In the genomic region with DNA sequence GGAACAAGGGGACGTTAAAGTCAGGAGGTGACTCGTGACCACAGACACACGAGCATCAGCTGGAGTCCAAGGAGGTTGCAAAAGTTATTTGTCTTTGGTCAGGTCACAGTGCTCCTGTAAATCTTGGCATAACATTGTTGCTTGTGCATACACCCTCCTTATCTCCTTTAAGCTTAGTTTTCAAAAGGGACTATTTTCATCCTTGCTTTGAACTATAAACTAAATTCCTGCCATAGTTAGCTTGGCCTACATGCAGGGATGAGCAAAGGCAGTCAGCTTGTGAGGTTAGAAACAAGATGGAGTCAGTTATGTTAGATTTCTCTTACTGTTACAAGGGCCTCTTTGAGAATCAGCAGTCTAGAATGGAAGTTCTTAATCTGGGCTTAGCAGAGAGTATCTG, we compare ENCODE assay signal across 1 cellular context.
TF ChIP-seq lines count a peak whose summit lies in the region.

No MANE protein-coding gene starts in this region.

TF ChIP-seq in K562, 482 proteins besides CTCF, POLR2A, EP300 and RAD21 (continued from another document):
- TF ChIP-seq, protein P1, sequence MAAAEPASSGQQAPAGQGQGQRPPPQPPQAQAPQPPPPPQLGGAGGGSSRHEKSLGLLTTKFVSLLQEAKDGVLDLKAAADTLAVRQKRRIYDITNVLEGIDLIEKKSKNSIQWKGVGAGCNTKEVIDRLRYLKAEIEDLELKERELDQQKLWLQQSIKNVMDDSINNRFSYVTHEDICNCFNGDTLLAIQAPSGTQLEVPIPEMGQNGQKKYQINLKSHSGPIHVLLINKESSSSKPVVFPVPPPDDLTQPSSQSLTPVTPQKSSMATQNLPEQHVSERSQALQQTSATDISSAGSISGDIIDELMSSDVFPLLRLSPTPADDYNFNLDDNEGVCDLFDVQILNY (CRISPR knock-in tag; IDR thresholded peaks at IDR 0.05), result no peak
- no peak for TF ChIP-seq ESRRA (IDR thresholded peaks at IDR 0.05; ENCODE audit: borderline replicate concordance, low read depth)
- TF ChIP-seq ZBTB17 (CRISPR knock-in tag; IDR thresholded peaks at IDR 0.05), result 0 out of 2 replicates have a peak, but pooled peaks have one; percentile 46
- TF ChIP-seq, protein P2, sequence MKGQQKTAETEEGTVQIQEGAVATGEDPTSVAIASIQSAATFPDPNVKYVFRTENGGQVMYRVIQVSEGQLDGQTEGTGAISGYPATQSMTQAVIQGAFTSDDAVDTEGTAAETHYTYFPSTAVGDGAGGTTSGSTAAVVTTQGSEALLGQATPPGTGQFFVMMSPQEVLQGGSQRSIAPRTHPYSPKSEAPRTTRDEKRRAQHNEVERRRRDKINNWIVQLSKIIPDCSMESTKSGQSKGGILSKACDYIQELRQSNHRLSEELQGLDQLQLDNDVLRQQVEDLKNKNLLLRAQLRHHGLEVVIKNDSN (CRISPR knock-in tag; IDR thresholded peaks at IDR 0.05), result no peak
- TF ChIP-seq, protein P3, sequence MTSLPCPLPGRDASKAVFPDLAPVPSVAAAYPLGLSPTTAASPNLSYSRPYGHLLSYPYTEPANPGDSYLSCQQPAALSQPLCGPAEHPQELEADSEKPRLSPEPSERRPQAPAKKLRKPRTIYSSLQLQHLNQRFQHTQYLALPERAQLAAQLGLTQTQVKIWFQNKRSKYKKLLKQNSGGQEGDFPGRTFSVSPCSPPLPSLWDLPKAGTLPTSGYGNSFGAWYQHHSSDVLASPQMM (CRISPR knock-in tag; IDR thresholded peaks at IDR 0.05), result no peak
- TF ChIP-seq, protein P4, sequence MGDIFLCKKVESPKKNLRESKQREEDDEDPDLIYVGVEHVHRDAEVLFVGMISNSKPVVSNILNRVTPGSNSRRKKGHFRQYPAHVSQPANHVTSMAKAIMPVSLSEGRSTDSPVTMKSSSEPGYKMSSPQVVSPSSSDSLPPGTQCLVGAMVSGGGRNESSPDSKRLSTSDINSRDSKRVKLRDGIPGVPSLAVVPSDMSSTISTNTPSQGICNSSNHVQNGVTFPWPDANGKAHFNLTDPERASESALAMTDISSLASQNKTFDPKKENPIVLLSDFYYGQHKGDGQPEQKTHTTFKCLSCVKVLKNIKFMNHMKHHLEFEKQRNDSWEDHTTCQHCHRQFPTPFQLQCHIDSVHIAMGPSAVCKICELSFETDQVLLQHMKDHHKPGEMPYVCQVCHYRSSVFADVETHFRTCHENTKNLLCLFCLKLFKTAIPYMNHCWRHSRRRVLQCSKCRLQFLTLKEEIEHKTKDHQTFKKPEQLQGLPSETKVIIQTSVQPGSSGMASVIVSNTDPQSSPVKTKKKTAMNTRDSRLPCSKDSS (IDR thresholded peaks at IDR 0.05; ENCODE audit: low read depth, partially characterized antibody), result no peak
- TF ChIP-seq, protein P5, sequence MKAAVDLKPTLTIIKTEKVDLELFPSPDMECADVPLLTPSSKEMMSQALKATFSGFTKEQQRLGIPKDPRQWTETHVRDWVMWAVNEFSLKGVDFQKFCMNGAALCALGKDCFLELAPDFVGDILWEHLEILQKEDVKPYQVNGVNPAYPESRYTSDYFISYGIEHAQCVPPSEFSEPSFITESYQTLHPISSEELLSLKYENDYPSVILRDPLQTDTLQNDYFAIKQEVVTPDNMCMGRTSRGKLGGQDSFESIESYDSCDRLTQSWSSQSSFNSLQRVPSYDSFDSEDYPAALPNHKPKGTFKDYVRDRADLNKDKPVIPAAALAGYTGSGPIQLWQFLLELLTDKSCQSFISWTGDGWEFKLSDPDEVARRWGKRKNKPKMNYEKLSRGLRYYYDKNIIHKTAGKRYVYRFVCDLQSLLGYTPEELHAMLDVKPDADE (conservative IDR thresholded peaks at IDR 0.05; ENCODE audit: control insufficient read depth, low read depth, low read length), result no peak
- no peak for TF ChIP-seq MYC (IDR thresholded peaks at IDR 0.05; ENCODE audit: low read depth, low read length)
- no peak for TF ChIP-seq MYC (CRISPR knock-in tag; IDR thresholded peaks at IDR 0.05; ENCODE audit: borderline replicate concordance, low read depth)
- no peak for TF ChIP-seq FOSL1 (tag; conservative IDR thresholded peaks at IDR 0.05)
- no peak for TF ChIP-seq RBM14 (IDR thresholded peaks at IDR 0.05; ENCODE audit: borderline replicate concordance, insufficient read depth, low read depth, low read length)
- TF ChIP-seq NR4A1 (CRISPR knock-in tag; IDR thresholded peaks at IDR 0.05), result no peak
- peak; percentile 84 for TF ChIP-seq NR4A1 (tag; IDR thresholded peaks at IDR 0.05)
- TF ChIP-seq MECOM (CRISPR knock-in tag; IDR thresholded peaks at IDR 0.05), result peak; percentile 59; the same call in 1 of the 2 replicates
- TF ChIP-seq ESRRB (CRISPR knock-in tag; IDR thresholded peaks at IDR 0.05; ENCODE audit: borderline replicate concordance), result no peak
- no peak for TF ChIP-seq BCL6 (CRISPR knock-in tag; IDR thresholded peaks at IDR 0.05)
- TF ChIP-seq ZNF41 (CRISPR knock-in tag; conservative IDR thresholded peaks at IDR 0.05), result peak; percentile 67; the same call in 1 of the 2 replicates
- TF ChIP-seq ZNF75A (CRISPR knock-in tag; IDR thresholded peaks at IDR 0.05), result no peak
- no peak for TF ChIP-seq TAF1 (IDR thresholded peaks at IDR 0.05; ENCODE audit: control insufficient read depth, extremely low read depth, insufficient read depth, low read length, severe bottlenecking)
- TF ChIP-seq PHTF2 (CRISPR knock-in tag; IDR thresholded peaks at IDR 0.05), result no peak
- TF ChIP-seq, protein P6, sequence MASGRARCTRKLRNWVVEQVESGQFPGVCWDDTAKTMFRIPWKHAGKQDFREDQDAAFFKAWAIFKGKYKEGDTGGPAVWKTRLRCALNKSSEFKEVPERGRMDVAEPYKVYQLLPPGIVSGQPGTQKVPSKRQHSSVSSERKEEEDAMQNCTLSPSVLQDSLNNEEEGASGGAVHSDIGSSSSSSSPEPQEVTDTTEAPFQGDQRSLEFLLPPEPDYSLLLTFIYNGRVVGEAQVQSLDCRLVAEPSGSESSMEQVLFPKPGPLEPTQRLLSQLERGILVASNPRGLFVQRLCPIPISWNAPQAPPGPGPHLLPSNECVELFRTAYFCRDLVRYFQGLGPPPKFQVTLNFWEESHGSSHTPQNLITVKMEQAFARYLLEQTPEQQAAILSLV (tag; IDR thresholded peaks at IDR 0.05), result 0 out of 2 replicates have a peak, but pooled peaks have one; percentile 60
- TF ChIP-seq, protein P7, sequence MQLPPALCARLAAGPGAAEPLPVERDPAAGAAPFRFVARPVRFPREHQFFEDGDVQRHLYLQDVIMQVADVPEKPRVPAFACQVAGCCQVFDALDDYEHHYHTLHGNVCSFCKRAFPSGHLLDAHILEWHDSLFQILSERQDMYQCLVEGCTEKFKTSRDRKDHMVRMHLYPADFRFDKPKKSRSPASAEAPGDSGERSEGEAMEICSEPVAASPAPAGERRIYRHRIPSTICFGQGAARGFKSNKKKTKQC (CRISPR knock-in tag; IDR thresholded peaks at IDR 0.05), result no peak
- peak; percentile 81; the same call in 1 of the 2 replicates for TF ChIP-seq PTRF (tag; IDR thresholded peaks at IDR 0.05)
- no peak for TF ChIP-seq GABPA (tag; conservative IDR thresholded peaks at IDR 0.05; ENCODE audit: low read depth)
- TF ChIP-seq SMAD3 (CRISPR knock-in tag; conservative IDR thresholded peaks at IDR 0.05), result no peak; the same call in 1 of the 2 replicates
- TF ChIP-seq DDX20 (tag; IDR thresholded peaks at IDR 0.05; ENCODE audit: low read depth), result peak; percentile 82
- TF ChIP-seq, protein P8, sequence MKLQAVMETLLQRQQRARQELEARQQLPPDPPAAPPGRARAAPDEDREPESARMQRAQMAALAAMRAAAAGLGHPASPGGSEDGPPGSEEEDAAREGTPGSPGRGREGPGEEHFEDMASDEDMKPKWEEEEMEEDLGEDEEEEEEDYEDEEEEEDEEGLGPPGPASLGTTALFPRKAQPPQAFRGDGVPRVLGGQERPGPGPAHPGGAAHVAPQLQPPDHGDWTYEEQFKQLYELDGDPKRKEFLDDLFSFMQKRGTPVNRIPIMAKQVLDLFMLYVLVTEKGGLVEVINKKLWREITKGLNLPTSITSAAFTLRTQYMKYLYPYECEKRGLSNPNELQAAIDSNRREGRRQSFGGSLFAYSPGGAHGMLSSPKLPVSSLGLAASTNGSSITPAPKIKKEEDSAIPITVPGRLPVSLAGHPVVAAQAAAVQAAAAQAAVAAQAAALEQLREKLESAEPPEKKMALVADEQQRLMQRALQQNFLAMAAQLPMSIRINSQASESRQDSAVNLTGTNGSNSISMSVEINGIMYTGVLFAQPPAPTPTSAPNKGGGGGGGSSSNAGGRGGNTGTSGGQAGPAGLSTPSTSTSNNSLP (IDR thresholded peaks at IDR 0.05; ENCODE audit: borderline replicate concordance, low read depth, low read length), result no peak
- no peak for TF ChIP-seq FOXJ3 (CRISPR knock-in tag; IDR thresholded peaks at IDR 0.05)
- no peak for TF ChIP-seq NFYB (IDR thresholded peaks at IDR 0.05; ENCODE audit: extremely low read depth, insufficient read length)
